1 cellular context compared by ENCODE assay signal in genomic region chr19:18490719-18491118, GRCh38.
TF ChIP-seq lines count a peak whose summit lies in the region.

No MANE protein-coding gene starts in this region.

TF ChIP-seq in K562, 482 proteins besides CTCF, POLR2A, EP300 and RAD21:
- TF ChIP-seq KLF6 (CRISPR knock-in tag; IDR thresholded peaks at IDR 0.05; ENCODE audit: borderline replicate concordance) = no peak
- 0 out of 2 replicates have a peak, but pooled peaks have one; percentile 27 for TF ChIP-seq POLR2G (IDR thresholded peaks at IDR 0.05; ENCODE audit: low read depth, low read length)
TF ChIP-seq in K562: peak in this region for 1.
